ENCODE assay signal across 8 cellular contexts in genomic region chr10:71850021-71850744, GRCh38. TPM values are rescaled to one million over a fixed set of nuclear protein-coding genes. Genes with fewer than 3 reads are reported as not detected.
DNase-seq lines count a peak whose midpoint lies in the region; ATAC-seq and TF ChIP-seq lines count a peak whose summit lies in the region.

No MANE protein-coding gene starts in this region.

- POLR2A ChIA-PET in HEK293 (lab: Yijun Ruan, JAX) = interaction anchor here (0.6 to 2.3 kb wide), 5 partner anchors 10 to 482 kb away, joined by 3 to 53 read pairs (median 4); no protein-coding TSS in a partner anchor
- POLR2A ChIA-PET in activated CD4-positive, alpha-beta memory T cell treated with anti-CD3 and anti-CD28 coated beads, Interleukin-2, amount 10 ng/mL, durations not matched to agents 7 days and 5 days (lab: Charles Lee) = interaction anchor here (0.6 to 2.4 kb wide), 6 partner anchors 10 to 239 kb away, joined by 3 to 19 read pairs (median 6); no protein-coding TSS in a partner anchor

- no peak for TF ChIP-seq POLR2A in spleen (IDR thresholded peaks at IDR 0.05)

- no CpG with 5 or more reads among the region's 13 CpGs for WGBS in iPS DF 6.9 (ENCODE audit: insufficient coverage, insufficient read length)
- WGBS in spleen, 5 donors = 3 to 6% (median 4%) methylated on average over 13 of the region's 13 CpGs

- H3K27ac ChIP-seq in HEK293 (ENCODE audit: extremely low read depth, low read depth, low read length) = peak overlapping the region; percentile 65; the same call in 1 of the 2 replicates
- no peak overlapping the region for H3K27ac ChIP-seq in iPS DF 6.9 (ENCODE audit: low read length)
- peak overlapping the region; percentile 90 to 98 (median 97) for H3K27ac ChIP-seq in spleen

- H3K4me1 ChIP-seq in HEK293 (ENCODE audit: control insufficient read depth, insufficient read depth, low read length) (0 out of 2 replicates have a peak, but pooled peaks cover 10% of the 10 kb centered on the region), iPS DF 6.9 (ENCODE audit: control insufficient read depth, insufficient read depth, low read length) (peaks cover 2% of the 10 kb centered on the region; the same call in 1 of the 2 replicates), spleen (peaks cover 18 to 72% (median 65%) of the 10 kb centered on the region in 6 donors)

- peak overlapping the region; percentile 88 for H3K4me3 Mint-ChIP-seq in activated CD4-positive, alpha-beta memory T cell treated with anti-CD3 and anti-CD28 coated beads, Interleukin-2, amount 10 ng/mL, durations not matched to agents 7 days and 5 days

- TF ChIP-seq CTCF in HEK293 (tag by site-specific recombination; IDR thresholded peaks at IDR 0.05) (no peak), spleen (IDR thresholded peaks at IDR 0.05 in 8 of 11, conservative IDR thresholded peaks at IDR 0.05 in 3 of 11) (no peak)

- no peak for DNase-seq in activated CD4-positive, alpha-beta memory T cell treated with anti-CD3 and anti-CD28 coated beads, Interleukin-2, amount 10 ng/mL, durations not matched to agents 7 days and 5 days
- DNase-seq in iPS DF 6.9 (ENCODE audit: low read depth, low spot score) (no peak), spleen (peak; percentile 24), NCI-H446 treated with DMSO at 0.1 percent for 48 hours (lab: John Stamatoyannopoulos, UW) (no peak), medulla oblongata (ENCODE audit: extremely low spot score) (no peak)
- no peak for DNase-seq in effector CD8-positive, alpha-beta T cell (lab: John Stamatoyannopoulos, UW)

- H3K27me3 Mint-ChIP-seq in activated CD4-positive, alpha-beta memory T cell treated with anti-CD3 and anti-CD28 coated beads, Interleukin-2, amount 10 ng/mL, durations not matched to agents 7 days and 5 days = no peaks in the 10 kb centered on the region

- no peaks in the 10 kb centered on the region for H3K36me3 ChIP-seq in HEK293 (ENCODE audit: control insufficient read depth in 2 of 2, insufficient read depth in 1 of 2, low read length in 2 of 2)
- no peaks in the 10 kb centered on the region for H3K36me3 ChIP-seq in iPS DF 6.9 (ENCODE audit: control insufficient read depth, insufficient read depth, low read length)
- peaks cover 0 to 4% (median 0%) of the 10 kb centered on the region in 6 donors for H3K36me3 ChIP-seq in spleen

- CTCF ChIA-PET in HEK293 (lab: Yijun Ruan, JAX) = interaction anchor here (0.6 to 2.2 kb wide), 4 partner anchors 13 to 1968 kb away, joined by 3 to 7 read pairs (median 5); no protein-coding TSS in a partner anchor
- CTCF ChIA-PET in activated CD4-positive, alpha-beta memory T cell treated with anti-CD3 and anti-CD28 coated beads, Interleukin-2, amount 10 ng/mL, durations not matched to agents 7 days and 5 days (lab: Charles Lee) = interaction anchor here (1.4 to 3.0 kb wide), 3 partner anchors 47 to 153 kb away, joined by 5 to 20 read pairs (median 5); partner anchors contain the start of gene VSIR

- H3K9me3 Mint-ChIP-seq in activated CD4-positive, alpha-beta memory T cell treated with anti-CD3 and anti-CD28 coated beads, Interleukin-2, amount 10 ng/mL, durations not matched to agents 7 days and 5 days = no peaks in the 10 kb centered on the region

- H3K36me3 Mint-ChIP-seq in activated CD4-positive, alpha-beta memory T cell treated with anti-CD3 and anti-CD28 coated beads, Interleukin-2, amount 10 ng/mL, durations not matched to agents 7 days and 5 days (ENCODE audit: low read depth) = peaks cover 3% of the 10 kb centered on the region

- peaks cover 41% of the 10 kb centered on the region for H3K4me1 Mint-ChIP-seq in activated CD4-positive, alpha-beta memory T cell treated with anti-CD3 and anti-CD28 coated beads, Interleukin-2, amount 10 ng/mL, durations not matched to agents 7 days and 5 days

- no peak for ATAC-seq in GM21528 (IDR thresholded peaks at IDR 0.05; ENCODE audit: low FRiP score, unreplicated experiment)

- H3K27ac Mint-ChIP-seq in activated CD4-positive, alpha-beta memory T cell treated with anti-CD3 and anti-CD28 coated beads, Interleukin-2, amount 10 ng/mL, durations not matched to agents 7 days and 5 days = peak overlapping the region; percentile 73

- H3K4me3 ChIP-seq in HEK293 (ENCODE audit: low read depth, low read length) = peak overlapping the region; percentile 93
- H3K4me3 ChIP-seq in iPS DF 6.9 (ENCODE audit: low read length) = peak overlapping the region; percentile 71; the same call in 1 of the 2 replicates
- peak overlapping the region; percentile 78 to 97 (median 92) for H3K4me3 ChIP-seq in spleen

- intact Hi-C loops in spleen (cut with DNase I; ENCODE audit: low total_unique reads) = no loop called here

- H3K27me3 ChIP-seq in iPS DF 6.9 (ENCODE audit: control insufficient read depth, insufficient read depth, low read length) (no peaks in the 10 kb centered on the region), spleen (replicated peaks in 1 of 7) (no peaks in the 10 kb centered on the region)

- H3K9me3 ChIP-seq in HEK293 (ENCODE audit: control insufficient read depth, insufficient read depth, low read depth, low read length) (no peaks in the 10 kb centered on the region), iPS DF 6.9 (ENCODE audit: control insufficient read depth, insufficient read depth, low read length) (no peaks in the 10 kb centered on the region), spleen (no peaks in the 10 kb centered on the region)

TF ChIP-seq in HEK293, 187 proteins besides CTCF, POLR2A, EP300 and RAD21 (continues in another document):
- TF ChIP-seq ZNF501 (tag by site-specific recombination; IDR thresholded peaks at IDR 0.05) = no peak
- no peak for TF ChIP-seq ZNF654 (tag by site-specific recombination; IDR thresholded peaks at IDR 0.05; ENCODE audit: low read depth)
- TF ChIP-seq SCRT2 (tag by site-specific recombination; IDR thresholded peaks at IDR 0.05) = no peak
- no peak for TF ChIP-seq ZNF626 (tag by site-specific recombination; IDR thresholded peaks at IDR 0.05)
- TF ChIP-seq ZNF768 (tag by site-specific recombination; IDR thresholded peaks at IDR 0.05) = no peak
- TF ChIP-seq, protein P1, sequence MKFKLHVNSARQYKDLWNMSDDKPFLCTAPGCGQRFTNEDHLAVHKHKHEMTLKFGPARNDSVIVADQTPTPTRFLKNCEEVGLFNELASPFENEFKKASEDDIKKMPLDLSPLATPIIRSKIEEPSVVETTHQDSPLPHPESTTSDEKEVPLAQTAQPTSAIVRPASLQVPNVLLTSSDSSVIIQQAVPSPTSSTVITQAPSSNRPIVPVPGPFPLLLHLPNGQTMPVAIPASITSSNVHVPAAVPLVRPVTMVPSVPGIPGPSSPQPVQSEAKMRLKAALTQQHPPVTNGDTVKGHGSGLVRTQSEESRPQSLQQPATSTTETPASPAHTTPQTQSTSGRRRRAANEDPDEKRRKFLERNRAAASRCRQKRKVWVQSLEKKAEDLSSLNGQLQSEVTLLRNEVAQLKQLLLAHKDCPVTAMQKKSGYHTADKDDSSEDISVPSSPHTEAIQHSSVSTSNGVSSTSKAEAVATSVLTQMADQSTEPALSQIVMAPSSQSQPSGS (tag by site-specific recombination; IDR thresholded peaks at IDR 0.05; ENCODE audit: low read depth) = no peak
- TF ChIP-seq ZNF529 (tag by site-specific recombination; IDR thresholded peaks at IDR 0.05; ENCODE audit: insufficient replicate concordance) = no peak
- TF ChIP-seq, protein P2, sequence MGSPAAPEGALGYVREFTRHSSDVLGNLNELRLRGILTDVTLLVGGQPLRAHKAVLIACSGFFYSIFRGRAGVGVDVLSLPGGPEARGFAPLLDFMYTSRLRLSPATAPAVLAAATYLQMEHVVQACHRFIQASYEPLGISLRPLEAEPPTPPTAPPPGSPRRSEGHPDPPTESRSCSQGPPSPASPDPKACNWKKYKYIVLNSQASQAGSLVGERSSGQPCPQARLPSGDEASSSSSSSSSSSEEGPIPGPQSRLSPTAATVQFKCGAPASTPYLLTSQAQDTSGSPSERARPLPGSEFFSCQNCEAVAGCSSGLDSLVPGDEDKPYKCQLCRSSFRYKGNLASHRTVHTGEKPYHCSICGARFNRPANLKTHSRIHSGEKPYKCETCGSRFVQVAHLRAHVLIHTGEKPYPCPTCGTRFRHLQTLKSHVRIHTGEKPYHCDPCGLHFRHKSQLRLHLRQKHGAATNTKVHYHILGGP (tag by site-specific recombination; IDR thresholded peaks at IDR 0.05) = no peak
- TF ChIP-seq ZFP37 (tag by site-specific recombination; IDR thresholded peaks at IDR 0.05) = no peak
- no peak for TF ChIP-seq REST (tag by site-specific recombination; IDR thresholded peaks at IDR 0.05)
- no peak for TF ChIP-seq ZNF24 (tag by site-specific recombination; IDR thresholded peaks at IDR 0.05)
- TF ChIP-seq ZSCAN30 (tag by site-specific recombination; IDR thresholded peaks at IDR 0.05) = 0 out of 2 replicates have a peak, but pooled peaks have one; percentile 11

RNA-seq across cellular contexts. Expression of gene PSAP, which starts 0.9 kb away (rescaled TPM):
- total RNA-seq in activated CD4-positive, alpha-beta memory T cell treated with anti-CD3 and anti-CD28 coated beads, Interleukin-2, amount 10 ng/mL, durations not matched to agents 7 days and 5 days = 100 to 1,000 TPM; 176 to 178 TPM
- 1,000 to 10,000 TPM; 1,269 to 1,826 (median 1,507) TPM for total RNA-seq in spleen
- 100 to 1,000 TPM; 363 to 690 (median 437) TPM for polyA plus RNA-seq in spleen

Comparison
In these comparisons a context has a peak if more than half of its experiments do, and no peak if none do; other contexts are left out.
1. RNA of gene PSAP, which starts 0.9 kb away (total RNA-seq): 1,269 to 1,826 TPM in spleen; 176 to 178 TPM in activated CD4-positive, alpha-beta memory T cell treated with anti-CD3 and anti-CD28 coated beads, Interleukin-2, amount 10 ng/mL, durations not matched to agents 7 days and 5 days; every median in the first group is over 4 times any median in the second.
2. Peak in every context shown above with its lines, with median percentiles within 50 percentile points of each other: H3K4me3 ChIP-seq.